ENCODE assay signal across 8 cellular contexts in genomic region chr11:73760066-73760679, GRCh38. TPM values are rescaled to one million over a fixed set of nuclear protein-coding genes. Genes with fewer than 3 reads are reported as not detected.
DNase-seq lines count a peak whose midpoint lies in the region; ATAC-seq lines count a peak whose summit lies in the region.

No MANE protein-coding gene starts in this region.

- intact Hi-C loops in activated CD4-positive, alpha-beta T cell treated with anti-CD3 and anti-CD28 coated beads, Interleukin-2, amount 10 ng/mL, durations not matched to agents 24 days and 14 days (cut with micrococcal nuclease) = no loop called here

- no peak for DNase-seq in activated CD4-positive, alpha-beta T cell treated with anti-CD3 and anti-CD28 coated beads, Interleukin-2, amount 10 ng/mL, durations not matched to agents 24 days and 14 days
- DNase-seq in activated CD4-positive, alpha-beta T cell treated with anti-CD3 and anti-CD28 coated beads for 1 hour = no peak
- DNase-seq in SJCRH30 (peak; percentile 34 to 38), cerebellum (ENCODE audit: low spot score) (peak; percentile 37), left kidney (ENCODE audit: low read depth, low spot score) (peak; percentile 70)
- DNase-seq in stimulated activated effector memory CD8-positive, alpha-beta T cell treated with anti-CD3 and anti-CD28 coated beads, Interleukin-12 subunit alpha, Interleukin-12 subunit beta, amount 100 ng/mL, for 72 hours (ENCODE audit: low spot score in 2 of 2) = peak in 1 of 2 donors; percentile 57
- no peak for DNase-seq in effector CD8-positive, alpha-beta T cell (lab: John Stamatoyannopoulos, UW)

- H3K4me1 Mint-ChIP-seq in activated CD4-positive, alpha-beta T cell treated with anti-CD3 and anti-CD28 coated beads, Interleukin-2, amount 10 ng/mL, durations not matched to agents 24 days and 14 days = peaks cover 35% of the 10 kb centered on the region
- peaks cover 40% of the 10 kb centered on the region for H3K4me1 Mint-ChIP-seq in stimulated activated effector memory CD8-positive, alpha-beta T cell treated with anti-CD3 and anti-CD28 coated beads, Interleukin-12 subunit alpha, Interleukin-12 subunit beta, amount 100 ng/mL, for 72 hours

- no peaks in the 10 kb centered on the region for H3K9me3 ChIP-seq in SJCRH30 (replicated peaks)

- peak overlapping the region; percentile 80 for H3K4me3 ChIP-seq in SJCRH30

- H3K4me1 ChIP-seq in SJCRH30 = peaks cover 4% of the 10 kb centered on the region; the same call in 1 of the 2 replicates

- no peaks in the 10 kb centered on the region for H3K9me3 Mint-ChIP-seq in activated CD4-positive, alpha-beta T cell treated with anti-CD3 and anti-CD28 coated beads, Interleukin-2, amount 10 ng/mL, durations not matched to agents 24 days and 14 days
- H3K9me3 Mint-ChIP-seq in stimulated activated effector memory CD8-positive, alpha-beta T cell treated with anti-CD3 and anti-CD28 coated beads, Interleukin-12 subunit alpha, Interleukin-12 subunit beta, amount 100 ng/mL, for 72 hours = no peaks in the 10 kb centered on the region

- peaks cover 12% of the 10 kb centered on the region for H3K36me3 Mint-ChIP-seq in activated CD4-positive, alpha-beta T cell treated with anti-CD3 and anti-CD28 coated beads, Interleukin-2, amount 10 ng/mL, durations not matched to agents 24 days and 14 days (ENCODE audit: low read depth)
- peaks cover 29% of the 10 kb centered on the region for H3K36me3 Mint-ChIP-seq in stimulated activated effector memory CD8-positive, alpha-beta T cell treated with anti-CD3 and anti-CD28 coated beads, Interleukin-12 subunit alpha, Interleukin-12 subunit beta, amount 100 ng/mL, for 72 hours

- peak overlapping the region; percentile 54 for H3K27ac ChIP-seq in SJCRH30

- H3K4me3 Mint-ChIP-seq in activated CD4-positive, alpha-beta T cell treated with anti-CD3 and anti-CD28 coated beads, Interleukin-2, amount 10 ng/mL, durations not matched to agents 24 days and 14 days = peak overlapping the region; percentile 97
- peak overlapping the region; percentile 97 for H3K4me3 Mint-ChIP-seq in stimulated activated effector memory CD8-positive, alpha-beta T cell treated with anti-CD3 and anti-CD28 coated beads, Interleukin-12 subunit alpha, Interleukin-12 subunit beta, amount 100 ng/mL, for 72 hours

- peaks cover 3% of the 10 kb centered on the region for H3K27me3 Mint-ChIP-seq in activated CD4-positive, alpha-beta T cell treated with anti-CD3 and anti-CD28 coated beads, Interleukin-2, amount 10 ng/mL, durations not matched to agents 24 days and 14 days

- H3K36me3 ChIP-seq in SJCRH30 = peaks cover 2% of the 10 kb centered on the region; the same call in 1 of the 2 replicates

- H3K27ac Mint-ChIP-seq in activated CD4-positive, alpha-beta T cell treated with anti-CD3 and anti-CD28 coated beads, Interleukin-2, amount 10 ng/mL, durations not matched to agents 24 days and 14 days = peak overlapping the region; percentile 92
- peak overlapping the region; percentile 89 for H3K27ac Mint-ChIP-seq in stimulated activated effector memory CD8-positive, alpha-beta T cell treated with anti-CD3 and anti-CD28 coated beads, Interleukin-12 subunit alpha, Interleukin-12 subunit beta, amount 100 ng/mL, for 72 hours

- no peaks in the 10 kb centered on the region for H3K27me3 ChIP-seq in SJCRH30

- ATAC-seq in HG02973 (IDR thresholded peaks at IDR 0.05; ENCODE audit: unreplicated experiment) = peak; percentile 6
- no peak for ATAC-seq in stimulated activated effector memory CD8-positive, alpha-beta T cell treated with anti-CD3 and anti-CD28 coated beads, Interleukin-12 subunit alpha, Interleukin-12 subunit beta, amount 100 ng/mL, for 72 hours

RNA-seq across cellular contexts. Expression of gene RAB6A, which starts 0.7 kb away (rescaled TPM):
- 74.3 and 79.5 TPM in 2 replicates for total RNA-seq in activated CD4-positive, alpha-beta T cell treated with anti-CD3 and anti-CD28 coated beads, Interleukin-2, amount 10 ng/mL, durations not matched to agents 24 days and 14 days
- total RNA-seq in SJCRH30 (2014; rRNA removed; shearing (Covaris generic)) = 71.5 and 74.7 TPM in 2 replicates
- total RNA-seq in cerebellum = 163 TPM

RNA-seq across cellular contexts. Expression of gene MRPL48, which starts 27.5 kb away (rescaled TPM):
- 67.2 and 69.0 TPM in 2 replicates for total RNA-seq in activated CD4-positive, alpha-beta T cell treated with anti-CD3 and anti-CD28 coated beads, Interleukin-2, amount 10 ng/mL, durations not matched to agents 24 days and 14 days
- total RNA-seq in SJCRH30 (2014; rRNA removed; shearing (Covaris generic)) = 45.9 and 54.0 TPM in 2 replicates
- total RNA-seq in cerebellum = 18.0 TPM

Comparison
In these comparisons a context has a peak if more than half of its experiments do, and no peak if none do; other contexts are left out.
1. DNase-seq: peak in SJCRH30 (2 of 2), cerebellum (single experiment) and left kidney (single experiment); none in activated CD4-positive, alpha-beta T cell treated with anti-CD3 and anti-CD28 coated beads, Interleukin-2, amount 10 ng/mL, durations not matched to agents 24 days and 14 days (single experiment), activated CD4-positive, alpha-beta T cell treated with anti-CD3 and anti-CD28 coated beads for 1 hour (single experiment) and effector CD8-positive, alpha-beta T cell (single experiment).